13 cellular contexts compared by ENCODE assay signal in the genomic region with DNA sequence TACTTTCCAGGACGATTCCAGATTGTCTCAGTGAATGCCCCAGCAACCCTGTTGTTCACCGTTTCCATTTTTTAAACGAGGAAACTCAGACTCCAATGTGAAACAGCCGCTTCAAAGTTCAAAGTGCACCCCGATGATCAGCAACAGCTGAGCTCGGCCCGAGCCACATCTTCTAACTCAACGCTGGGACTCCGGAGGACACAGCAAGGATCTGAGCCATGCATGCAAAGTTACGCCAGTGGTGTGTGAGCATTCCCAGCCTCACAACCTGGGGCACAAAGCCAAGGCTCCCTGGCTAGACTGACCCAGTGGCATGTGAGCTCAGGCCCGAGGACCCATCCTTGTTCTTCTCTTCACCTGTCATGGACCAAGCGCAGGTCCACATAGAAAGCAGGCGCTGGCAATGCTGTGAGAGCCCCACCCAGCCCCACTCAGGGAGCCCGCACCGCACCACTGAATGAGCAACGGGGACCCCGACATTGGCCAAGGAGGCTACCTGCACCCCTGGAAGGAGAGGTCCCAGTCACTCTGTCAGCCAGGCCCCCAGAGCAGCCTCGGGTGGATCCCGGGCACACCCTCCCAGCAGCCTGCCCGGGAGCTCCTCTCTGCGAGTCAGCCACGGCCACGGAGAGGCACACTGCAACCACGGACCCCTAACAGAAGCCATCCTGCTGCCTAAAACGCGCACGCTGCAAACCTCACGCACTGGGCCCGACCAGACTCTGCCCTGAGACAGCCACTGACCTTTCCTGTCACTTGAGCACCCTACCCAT.
"Had no signal": no experiment of that assay in that cellular context is flagged by ENCODE, and none has a peak within 500 bp of the region (broad histone marks: within the 10 kb centered on the region; RNA-seq: fewer than 3 reads in every experiment).

No MANE protein-coding gene starts in this region.

- H3K27me3 ChIP-seq: cardiac muscle cell, colonic mucosa, uterus had no signal

- H3K27ac Mint-ChIP-seq: activated CD4-positive, alpha-beta memory T cell treated with anti-CD3 and anti-CD28 coated beads for 36 hours; activated naive CD4-positive, alpha-beta T cell treated with anti-CD3 and anti-CD28 coated beads for 36 hours had no signal

- DNase-seq: activated CD4-positive, alpha-beta memory T cell treated with anti-CD3 and anti-CD28 coated beads for 36 hours; activated CD4-positive, alpha-beta T cell treated with anti-CD3 and anti-CD28 coated beads for 1 hour; activated naive CD4-positive, alpha-beta T cell treated with anti-CD3 and anti-CD28 coated beads for 36 hours; activated T-cell treated with anti-CD3 and anti-CD28 coated beads, Interleukin-2, amount 50 U/mL, for 48 hours; colonic mucosa; hippocampal formation; naive thymus-derived CD8-positive, alpha-beta T cell; stimulated activated CD4-positive, alpha-beta T cell treated with anti-CD3 and anti-CD28 coated beads, Interleukin-15, amount 100 ng/mL, for 24 hours; stimulated activated CD4-positive, alpha-beta T cell treated with anti-CD3 and anti-CD28 coated beads, Interleukin-4, amount 100 ng/mL, for 24 hours; stimulated activated naive CD8-positive, alpha-beta T cell treated with anti-CD3 and anti-CD28 coated beads, Interleukin-15, amount 100 ng/mL, for 72 hours; uterus had no signal

- H3K27ac ChIP-seq: cardiac muscle cell, colonic mucosa, uterus had no signal

- ATAC-seq: naive thymus-derived CD8-positive, alpha-beta T cell; stimulated activated naive CD8-positive, alpha-beta T cell treated with anti-CD3 and anti-CD28 coated beads, Interleukin-15, amount 100 ng/mL, for 72 hours had no signal

- H3K4me1 ChIP-seq: colonic mucosa, uterus had no signal

- H3K4me1 Mint-ChIP-seq: stimulated activated naive CD8-positive, alpha-beta T cell treated with anti-CD3 and anti-CD28 coated beads, Interleukin-15, amount 100 ng/mL, for 72 hours had no signal

- H3K4me3 ChIP-seq: cardiac muscle cell, colonic mucosa, lung, uterus had no signal

- H3K9me3 ChIP-seq: colonic mucosa, uterus had no signal

- H3K27me3 Mint-ChIP-seq: activated CD4-positive, alpha-beta memory T cell treated with anti-CD3 and anti-CD28 coated beads for 36 hours; naive thymus-derived CD8-positive, alpha-beta T cell; stimulated activated naive CD8-positive, alpha-beta T cell treated with anti-CD3 and anti-CD28 coated beads, Interleukin-15, amount 100 ng/mL, for 72 hours had no signal

- H3K9me3 Mint-ChIP-seq: activated CD4-positive, alpha-beta memory T cell treated with anti-CD3 and anti-CD28 coated beads for 36 hours; activated naive CD4-positive, alpha-beta T cell treated with anti-CD3 and anti-CD28 coated beads for 36 hours; naive thymus-derived CD8-positive, alpha-beta T cell; stimulated activated naive CD8-positive, alpha-beta T cell treated with anti-CD3 and anti-CD28 coated beads, Interleukin-15, amount 100 ng/mL, for 72 hours had no signal

- H3K36me3 ChIP-seq: cardiac muscle cell, colonic mucosa, uterus had no signal

- H3K4me3 Mint-ChIP-seq: activated CD4-positive, alpha-beta memory T cell treated with anti-CD3 and anti-CD28 coated beads for 36 hours; activated naive CD4-positive, alpha-beta T cell treated with anti-CD3 and anti-CD28 coated beads for 36 hours; naive thymus-derived CD8-positive, alpha-beta T cell; stimulated activated naive CD8-positive, alpha-beta T cell treated with anti-CD3 and anti-CD28 coated beads, Interleukin-15, amount 100 ng/mL, for 72 hours had no signal
